18 cellular contexts compared by ENCODE assay signal in the genomic region with DNA sequence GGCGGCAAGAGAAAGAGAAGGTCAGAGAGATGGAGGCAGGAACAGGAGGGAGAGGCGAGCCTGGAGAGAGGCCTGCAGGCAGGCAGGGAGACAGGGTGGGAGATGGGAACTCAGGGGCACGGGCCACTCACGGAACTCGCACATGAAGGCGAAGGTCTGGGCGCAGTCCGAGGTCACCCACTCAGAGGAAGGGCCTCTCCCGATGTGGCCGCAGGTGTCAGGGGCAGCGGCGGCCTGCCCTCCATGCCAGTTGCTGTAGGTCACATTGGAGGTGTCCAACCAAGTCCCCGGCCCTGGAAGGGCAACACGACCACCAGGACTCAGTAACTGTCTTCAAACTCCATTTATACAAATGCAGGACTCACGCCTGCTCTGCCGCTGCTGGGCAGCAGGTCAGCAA. TPM values are rescaled to one million over a fixed set of nuclear protein-coding genes. Genes with fewer than 3 reads are reported as not detected.
A peak's percentile ranks its signal among the peaks of the same experiment; 100 is the strongest.
DNase-seq lines count a peak whose midpoint lies in the region; ATAC-seq and TF ChIP-seq lines count a peak whose summit lies in the region.
"Had no signal": no experiment of that assay in that cellular context is flagged by ENCODE, and none has a peak within 500 bp of the region (broad histone marks: within the 10 kb centered on the region; RNA-seq: fewer than 3 reads in every experiment).

No MANE protein-coding gene starts in this region.

- no peaks in the 10 kb centered on the region for H3K27me3 ChIP-seq in GM23338 (ENCODE audit: insufficient read depth)
- H3K27me3 ChIP-seq in mesenchymal stem cell (ENCODE audit: control insufficient read depth in 1 of 2, insufficient read depth in 1 of 2, low read length in 2 of 2) = peaks cover 7 to 45% of the 10 kb centered on the region in 2 experiments

- no peak overlapping the region for H3K9ac ChIP-seq in mesenchymal stem cell (ENCODE audit: low read length)

- H3K4me1 Mint-ChIP-seq in GM23338 (peaks cover 4% of the 10 kb centered on the region; the same call in 1 of the 3 replicates), WTC11 (no peaks in the 10 kb centered on the region)
- H3K4me1 Mint-ChIP-seq in stimulated activated effector memory CD8-positive, alpha-beta T cell treated with anti-CD3 and anti-CD28 coated beads, Interleukin-12 subunit alpha, Interleukin-12 subunit beta, amount 100 ng/mL, for 72 hours = no peaks in the 10 kb centered on the region
- H3K4me1 Mint-ChIP-seq: CD8-positive, alpha-beta memory T cell had no signal

- H3K18ac ChIP-seq in mesenchymal stem cell (ENCODE audit: low read depth in 1 of 2, low read length in 2 of 2) = no peak overlapping the region

- TF ChIP-seq CTCF in GM23338 (conservative IDR thresholded peaks at IDR 0.05; ENCODE audit: low read depth in 2 of 2) (no peak), WTC11 (IDR thresholded peaks at IDR 0.05) (no peak)

- no peaks in the 10 kb centered on the region for H3K9me2 ChIP-seq in GM23338 (ENCODE audit: insufficient read depth)

- ATAC-seq in GM23338 = no peak
- ATAC-seq in WTC11 = no peak
- no peak for ATAC-seq in stimulated activated effector memory CD8-positive, alpha-beta T cell treated with anti-CD3 and anti-CD28 coated beads, Interleukin-12 subunit alpha, Interleukin-12 subunit beta, amount 100 ng/mL, for 72 hours
- ATAC-seq: GM12878 had no signal

- CTCF ChIA-PET in WTC11 (lab: Charles Lee) = interaction anchor here (1.1 kb wide), 1 partner anchor 10 kb away, joined by 14 read pairs; no protein-coding TSS in a partner anchor

- H3K9me3 ChIP-seq in mesenchymal stem cell (ENCODE audit: control insufficient read depth, low read length) = no peaks in the 10 kb centered on the region

- no peak overlapping the region for H3K4ac ChIP-seq in mesenchymal stem cell (ENCODE audit: low read depth in 1 of 2, low read length in 2 of 2)

- H3K4me1 ChIP-seq in GM23338 (ENCODE audit: insufficient read depth) (no peaks in the 10 kb centered on the region), mesenchymal stem cell (ENCODE audit: control insufficient read depth, insufficient read depth, low read depth, low read length) (peaks cover 2% of the 10 kb centered on the region)

- H3K4me3 Mint-ChIP-seq in GM23338 (no peak overlapping the region), WTC11 (no peak overlapping the region)
- H3K4me3 Mint-ChIP-seq in stimulated activated effector memory CD8-positive, alpha-beta T cell treated with anti-CD3 and anti-CD28 coated beads, Interleukin-12 subunit alpha, Interleukin-12 subunit beta, amount 100 ng/mL, for 72 hours = no peak overlapping the region
- H3K4me3 Mint-ChIP-seq: CD4-positive, alpha-beta T cell; CD8-positive, alpha-beta memory T cell had no signal

- no peaks in the 10 kb centered on the region for H3K36me3 Mint-ChIP-seq in GM23338 (ENCODE audit: low read depth)
- no peaks in the 10 kb centered on the region for H3K36me3 Mint-ChIP-seq in WTC11
- H3K36me3 Mint-ChIP-seq in stimulated activated effector memory CD8-positive, alpha-beta T cell treated with anti-CD3 and anti-CD28 coated beads, Interleukin-12 subunit alpha, Interleukin-12 subunit beta, amount 100 ng/mL, for 72 hours = no peaks in the 10 kb centered on the region

- no peak overlapping the region for H4K91ac ChIP-seq in mesenchymal stem cell (ENCODE audit: low read length)

- no peak overlapping the region for H2BK120ac ChIP-seq in mesenchymal stem cell (ENCODE audit: low read depth, low read length)

- H3K27me3 Mint-ChIP-seq in GM23338 (ENCODE audit: insufficient read depth, low read depth, poor library complexity) = peaks cover 19% of the 10 kb centered on the region
- H3K27me3 Mint-ChIP-seq in WTC11 (ENCODE audit: low read depth) = no peaks in the 10 kb centered on the region

- H3K23ac ChIP-seq in mesenchymal stem cell (ENCODE audit: low read length in 2 of 2) = no peak overlapping the region

- H2AFZ ChIP-seq in GM23338 (0 out of 2 replicates have a peak overlapping the region, but pooled peaks have one; percentile 52), mesenchymal stem cell (ENCODE audit: low read depth, low read length) (no peak overlapping the region)

- H3K4me2 ChIP-seq in GM23338 (no peak overlapping the region), mesenchymal stem cell (ENCODE audit: low read length, poor library complexity, severe bottlenecking) (no peak overlapping the region)

- H2BK5ac ChIP-seq in mesenchymal stem cell (ENCODE audit: low read depth, low read length, poor library complexity, severe bottlenecking) = no peak overlapping the region

- H2AK5ac ChIP-seq in mesenchymal stem cell (ENCODE audit: low read length, severe bottlenecking) = no peak overlapping the region

- WGBS in mesenchymal stem cell = 94% methylated on average over 16 of the region's 16 CpGs

- H2BK12ac ChIP-seq in mesenchymal stem cell (ENCODE audit: low read length in 2 of 2) = no peak overlapping the region

- no peaks in the 10 kb centered on the region for H3K79me1 ChIP-seq in mesenchymal stem cell (replicated peaks; ENCODE audit: low read length, poor library complexity, severe bottlenecking)

- H3K9me3 Mint-ChIP-seq in GM23338 (no peaks in the 10 kb centered on the region), WTC11 (no peaks in the 10 kb centered on the region)
- H3K9me3 Mint-ChIP-seq in stimulated activated effector memory CD8-positive, alpha-beta T cell treated with anti-CD3 and anti-CD28 coated beads, Interleukin-12 subunit alpha, Interleukin-12 subunit beta, amount 100 ng/mL, for 72 hours = no peaks in the 10 kb centered on the region
- H3K9me3 Mint-ChIP-seq: CD4-positive, alpha-beta T cell; CD8-positive, alpha-beta memory T cell had no signal

- H2BK15ac ChIP-seq in mesenchymal stem cell (ENCODE audit: low read depth, poor library complexity, severe bottlenecking) = no peak overlapping the region

- POLR2A ChIA-PET in WTC11 (lab: Charles Lee) = no interaction called here

- no peak overlapping the region for H3K27ac Mint-ChIP-seq in GM23338
- H3K27ac Mint-ChIP-seq in WTC11 = 0 out of 2 replicates have a peak overlapping the region, but pooled peaks have one; percentile 57
- peak overlapping the region; percentile 16 for H3K27ac Mint-ChIP-seq in stimulated activated effector memory CD8-positive, alpha-beta T cell treated with anti-CD3 and anti-CD28 coated beads, Interleukin-12 subunit alpha, Interleukin-12 subunit beta, amount 100 ng/mL, for 72 hours
- H3K27ac Mint-ChIP-seq: CD4-positive, alpha-beta T cell; CD8-positive, alpha-beta memory T cell had no signal

- DNase-seq in GM23338 (ENCODE audit: low spot score) (no peak), WTC11 (ENCODE audit: low spot score) (no peak), mesenchymal stem cell (no peak), C1 segment of cervical spinal cord (lab: John Stamatoyannopoulos, UW) (no peak)
- DNase-seq in stimulated activated effector memory CD8-positive, alpha-beta T cell treated with anti-CD3 and anti-CD28 coated beads, Interleukin-12 subunit alpha, Interleukin-12 subunit beta, amount 100 ng/mL, for 72 hours (ENCODE audit: low spot score in 2 of 2) = no peak
- no peak for DNase-seq in activated CD4-positive, alpha-beta T cell treated with anti-CD3 and anti-CD28 coated beads for 48 hours
- DNase-seq: CD4-positive, alpha-beta T cell; CD8-positive, alpha-beta memory T cell; DMS 273 treated with DMSO at 0.1 percent for 48 hours; DMS79; EL; GDM1; GOT3; H7; HCEC 1CT had no signal

- H3K36me3 ChIP-seq in GM23338 (ENCODE audit: insufficient read depth) (no peaks in the 10 kb centered on the region), mesenchymal stem cell (ENCODE audit: control insufficient read depth in 1 of 2, insufficient read depth in 2 of 2, low read depth in 1 of 2, low read length in 2 of 2) (no peaks in the 10 kb centered on the region)

- H3K14ac ChIP-seq in mesenchymal stem cell (ENCODE audit: low read length in 2 of 2) = no peak overlapping the region

- no peaks in the 10 kb centered on the region for H4K20me1 ChIP-seq in GM23338 (replicated peaks; ENCODE audit: insufficient read depth)

- H3F3A ChIP-seq in GM23338 (replicated peaks; ENCODE audit: low read depth) = no peaks in the 10 kb centered on the region

- H3K4me3 ChIP-seq in GM23338 (no peak overlapping the region), mesenchymal stem cell (ENCODE audit: insufficient read depth in 1 of 2, low read depth in 1 of 2, low read length in 2 of 2) (no peak overlapping the region)
- H3K4me3 ChIP-seq: GM12878 had no signal

- no peaks in the 10 kb centered on the region for H3K79me2 ChIP-seq in GM23338 (replicated peaks; ENCODE audit: insufficient read depth)

- H4K8ac ChIP-seq in mesenchymal stem cell (ENCODE audit: low read length) = peak overlapping the region; percentile 40

- no peak overlapping the region for H3K27ac ChIP-seq in GM23338 (ENCODE audit: low read depth)
- H3K27ac ChIP-seq in mesenchymal stem cell (ENCODE audit: low read length, poor library complexity, severe bottlenecking) = no peak overlapping the region
- H3K27ac ChIP-seq: C4-2B had no signal

TF ChIP-seq in GM23338, 12 proteins besides CTCF, POLR2A, EP300 and RAD21 (continues in another document):
- TF ChIP-seq NANOG (IDR thresholded peaks at IDR 0.05; ENCODE audit: borderline replicate concordance) = no peak

TF ChIP-seq in WTC11, 78 proteins besides CTCF, POLR2A, EP300 and RAD21 (continues in another document):
- no peak for TF ChIP-seq ZSCAN18 (CRISPR knock-in tag; IDR thresholded peaks at IDR 0.05)
- no peak for TF ChIP-seq RELA (CRISPR knock-in tag; IDR thresholded peaks at IDR 0.05; ENCODE audit: borderline replicate concordance)

RNA-seq across cellular contexts. Expression of gene BCO1, which starts 22.4 kb away (rescaled TPM):
- total RNA-seq in GM23338 (2014; rRNA removed; shearing (Covaris generic)) = 0.28 TPM in 1 of 2 replicates, not detected in the other
- not detected in 2 replicates for polyA plus RNA-seq in GM23338 (2016; fragmentation: Nextera tagmentation; extraction: Ambion mirVana)
- 0.15 to 0.23 TPM (median 0.23 TPM) in 3 replicates for total RNA-seq in WTC11 (2021)
- polyA plus RNA-seq in mesenchymal stem cell (2013, experiment 1 of 2) = 0.04 TPM
- polyA plus RNA-seq in mesenchymal stem cell (2013, experiment 2 of 2) = 0.01 TPM
- total RNA-seq: CD4-positive, alpha-beta T cell; CD8-positive, alpha-beta memory T cell; GM12878 had no signal
- polyA plus RNA-seq: BJ; CD8-positive, alpha-beta memory T cell had no signal
